11 cellular contexts compared by ENCODE assay signal in the genomic region with DNA sequence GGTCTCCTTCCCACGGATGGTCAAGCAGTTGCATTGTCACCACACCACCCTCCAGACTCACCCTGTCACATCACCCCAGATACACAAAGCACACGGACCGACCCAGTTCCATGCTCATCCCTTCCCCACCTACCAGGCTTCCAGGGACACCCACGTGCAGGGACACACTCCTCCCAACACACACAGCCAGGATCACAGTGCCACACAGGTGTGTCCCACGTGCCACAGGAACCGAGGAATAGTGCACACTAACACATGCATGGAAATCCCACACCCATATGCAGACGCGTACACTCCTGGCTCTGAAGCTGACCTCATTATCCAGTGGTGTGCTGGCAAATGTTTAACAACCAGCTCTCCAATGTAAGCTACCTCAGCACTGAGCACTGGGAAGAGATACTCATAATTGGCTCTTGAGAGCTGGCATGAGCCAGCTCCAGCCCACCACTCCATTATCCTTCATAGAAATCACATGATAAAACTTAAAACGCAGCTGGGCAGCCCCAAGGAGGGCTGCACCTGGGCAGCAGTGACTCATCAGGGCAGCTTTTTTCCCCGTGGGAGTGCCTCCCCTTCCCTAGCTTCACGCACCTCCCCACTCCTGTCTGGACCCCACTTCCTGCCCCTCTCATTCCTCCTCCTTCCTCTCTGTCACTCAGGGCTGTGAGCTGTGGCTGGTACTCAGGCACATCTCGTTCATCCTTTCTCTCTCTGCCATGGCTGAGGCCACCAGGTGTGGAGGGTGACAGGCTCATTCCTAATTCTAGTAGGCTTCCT. TPM values are rescaled to one million over a fixed set of nuclear protein-coding genes. Genes with fewer than 3 reads are reported as not detected.
DNase-seq lines count a peak whose midpoint lies in the region; ATAC-seq and TF ChIP-seq lines count a peak whose summit lies in the region.
"Had no signal": no experiment of that assay in that cellular context is flagged by ENCODE, and none has a peak within 500 bp of the region (broad histone marks: within the 10 kb centered on the region; RNA-seq: fewer than 3 reads in every experiment).

No MANE protein-coding gene starts in this region.

- no peak for TF ChIP-seq RAD21 in IMR-90 (IDR thresholded peaks at IDR 0.05; ENCODE audit: low read length)

- in situ Hi-C loops in IMR-90 (cut with MboI; ENCODE audit: low sequenced_read_pairs), result no loop called here

- TF ChIP-seq POLR2A in IMR-90 (IDR thresholded peaks at IDR 0.05; ENCODE audit: low read depth, low read length), result no peak

- 0 out of 2 replicates have a peak overlapping the region, but pooled peaks have one; percentile 29 for H2BK120ac ChIP-seq in IMR-90 (ENCODE audit: low read depth, low read length)

- H4K5ac ChIP-seq in IMR-90 (ENCODE audit: low read depth, low read length), result no peak overlapping the region

- CTCF ChIA-PET in CD8-positive, alpha-beta memory T cell (lab: Charles Lee), result interaction anchor here (0.7 to 7.1 kb wide), 12 partner anchors 10 to 83 kb away, joined by 3 to 84 read pairs (median 4); partner anchors contain the start of genes TBKBP1 and TBX21
- CTCF ChIA-PET in IMR-90 (lab: Yijun Ruan, JAX) (interaction anchor here (0.6 to 1.4 kb wide), 2 partner anchors 11 to 84 kb away, joined by 4 to 8 read pairs; no protein-coding TSS in a partner anchor), WTC11 (lab: Charles Lee) (interaction anchor here (1.1 to 3.7 kb wide), 6 partner anchors 10 to 114 kb away, joined by 3 to 23 read pairs (median 4); partner anchors contain the start of genes LRRC46, MRPL10 and TBX21)
- CTCF ChIA-PET in activated CD8-positive, alpha-beta T cell treated with anti-CD3 and anti-CD28 coated beads for 36 hours (lab: Charles Lee), result interaction anchor here (0.9 to 13.9 kb wide), 10 partner anchors 9 to 228 kb away, joined by 3 to 240 read pairs (median 4); partner anchors contain the start of genes KPNB1 and TBX21

- ATAC-seq in IMR-90 (ENCODE audit: low read depth) (no peak), left lobe of liver (peak; percentile 11), esophagus mucosa (no peak), WTC11 (no peak)
- peak; percentile 4 for ATAC-seq in activated CD8-positive, alpha-beta T cell treated with anti-CD3 and anti-CD28 coated beads for 36 hours

- POLR2A ChIA-PET in CD8-positive, alpha-beta memory T cell (lab: Charles Lee), result interaction anchor here (0.6 to 2.9 kb wide), 5 partner anchors 13 to 113 kb away, joined by 4 to 21 read pairs (median 5); partner anchors contain the start of genes LRRC46, MRPL10 and TBX21
- POLR2A ChIA-PET in IMR-90 (lab: Charles Lee; ENCODE audit: unreplicated experiment) (no interaction called here), WTC11 (lab: Charles Lee) (interaction anchor here (0.6 kb wide), 1 partner anchor 9 kb away, joined by 3 read pairs; no protein-coding TSS in a partner anchor)
- POLR2A ChIA-PET in activated CD8-positive, alpha-beta T cell treated with anti-CD3 and anti-CD28 coated beads for 36 hours (lab: Charles Lee), result interaction anchor here (0.6 to 11.4 kb wide), 12 partner anchors 8 to 390 kb away, joined by 3 to 233 read pairs (median 5); partner anchors contain the start of genes KPNB1, SNX11, TBKBP1 and TBX21

- peaks cover 5% of the 10 kb centered on the region; the same call in 1 of the 2 replicates for H3K9me1 ChIP-seq in IMR-90 (ENCODE audit: insufficient read depth, low read length)

- TF ChIP-seq CTCF in IMR-90 (conservative IDR thresholded peaks at IDR 0.05; ENCODE audit: low read depth, low read length) (no peak), WTC11 (IDR thresholded peaks at IDR 0.05) (no peak)
- no peak for TF ChIP-seq CTCF in activated CD8-positive, alpha-beta T cell treated with anti-CD3 and anti-CD28 coated beads for 36 hours (IDR thresholded peaks at IDR 0.05)

- no peak overlapping the region; the same call in 2 of the 3 replicates for H2BK15ac ChIP-seq in IMR-90 (ENCODE audit: low read depth, low read length)

- H3K79me1 ChIP-seq in IMR-90 (ENCODE audit: low read depth in 1 of 2, low read length in 2 of 2), result no peaks in the 10 kb centered on the region

- BruUV-seq in IMR-90 (replicated peaks; lab: Mats Ljungman, UMichigan), result no TSS peak

- no peaks in the 10 kb centered on the region for H3K36me3 Mint-ChIP-seq in CD8-positive, alpha-beta memory T cell
- H3K36me3 Mint-ChIP-seq in activated CD8-positive, alpha-beta T cell treated with anti-CD3 and anti-CD28 coated beads for 36 hours (ENCODE audit: low read depth), result no peaks in the 10 kb centered on the region
- no peaks in the 10 kb centered on the region for H3K36me3 Mint-ChIP-seq in WTC11
- H3K36me3 Mint-ChIP-seq: naive thymus-derived CD4-positive, alpha-beta T cell had no signal

- peak overlapping the region; percentile 47 for H2AFZ ChIP-seq in IMR-90 (replicated peaks; ENCODE audit: low read length, poor library complexity)

- H2BK5ac ChIP-seq in IMR-90 (ENCODE audit: low read depth, low read length, poor library complexity, severe bottlenecking), result no peak overlapping the region

- no peaks in the 10 kb centered on the region for H3K36me3 ChIP-seq in CD8-positive, alpha-beta memory T cell (ENCODE audit: insufficient read depth, low read length)
- H3K36me3 ChIP-seq in IMR-90 (ENCODE audit: control insufficient read depth, insufficient read depth, low read length), result no peaks in the 10 kb centered on the region

- no peak overlapping the region for H4K91ac ChIP-seq in IMR-90 (ENCODE audit: insufficient read depth, low read depth, low read length)

- H3K4ac ChIP-seq in IMR-90 (ENCODE audit: low read depth, low read length), result peak overlapping the region; percentile 15; the same call in 1 of the 2 replicates

- H2AK9ac ChIP-seq in IMR-90 (replicated peaks; ENCODE audit: low read depth, low read length, poor library complexity), result peak overlapping the region; percentile 40

- intact Hi-C loops in IMR-90 (cut with micrococcal nuclease) (no loop called here), posterior vena cava (cut with DNase I) (no loop called here)
- intact Hi-C loops in activated CD8-positive, alpha-beta T cell treated with anti-CD3 and anti-CD28 coated beads for 36 hours (cut with micrococcal nuclease), result loop anchor here (2.0 kb wide), 2 partner anchors 15 kb away; partner anchors contain the start of gene TBX21

- H3K56ac ChIP-seq in IMR-90 (ENCODE audit: extremely low read depth, insufficient read depth, low read length), result no peak overlapping the region

- no peak overlapping the region; the same call in 1 of the 2 replicates for H2BK20ac ChIP-seq in IMR-90 (ENCODE audit: low read depth, low read length)

- no peaks in the 10 kb centered on the region for H3K9me3 Mint-ChIP-seq in CD8-positive, alpha-beta memory T cell
- no peaks in the 10 kb centered on the region for H3K9me3 Mint-ChIP-seq in activated CD8-positive, alpha-beta T cell treated with anti-CD3 and anti-CD28 coated beads for 36 hours
- no peaks in the 10 kb centered on the region for H3K9me3 Mint-ChIP-seq in WTC11
- H3K9me3 Mint-ChIP-seq: naive thymus-derived CD4-positive, alpha-beta T cell had no signal

- H3K14ac ChIP-seq in IMR-90 (replicated peaks; ENCODE audit: low read depth, low read length), result peak overlapping the region; percentile 5; the same call in 1 of the 2 replicates

- H4K20me1 ChIP-seq in IMR-90 (ENCODE audit: insufficient read depth, low read length), result peaks cover 47% of the 10 kb centered on the region

- no peak for DNase-seq in CD8-positive, alpha-beta memory T cell
- DNase-seq in IMR-90 (no peak), left lobe of liver (ENCODE audit: low spot score) (no peak), foreskin melanocyte (no peak), posterior vena cava (ENCODE audit: low spot score) (no peak), WTC11 (ENCODE audit: low spot score) (no peak)
- DNase-seq in activated CD8-positive, alpha-beta T cell treated with anti-CD3 and anti-CD28 coated beads for 36 hours, result peak; percentile 54
- DNase-seq: hippocampal formation had no signal

- peak overlapping the region; percentile 48; the same call in 1 of the 2 replicates for H2AK5ac ChIP-seq in IMR-90 (ENCODE audit: low read depth, low read length)

- no peak overlapping the region for H3K27ac ChIP-seq in CD8-positive, alpha-beta memory T cell (ENCODE audit: low read depth, low read length)
- H3K27ac ChIP-seq in IMR-90 (ENCODE audit: insufficient read depth, low read length), result no peak overlapping the region

- no peak overlapping the region for H3K9ac ChIP-seq in IMR-90 (ENCODE audit: low read depth, low read length)

- H3K4me2 ChIP-seq in IMR-90 (ENCODE audit: low read depth, low read length), result no peak overlapping the region

- H3K23ac ChIP-seq in IMR-90 (ENCODE audit: low read depth, low read length), result no peak overlapping the region

- H3K27me3 Mint-ChIP-seq in CD8-positive, alpha-beta memory T cell, result no peaks in the 10 kb centered on the region
- H3K27me3 Mint-ChIP-seq in activated CD8-positive, alpha-beta T cell treated with anti-CD3 and anti-CD28 coated beads for 36 hours, result no peaks in the 10 kb centered on the region
- peaks cover 76% of the 10 kb centered on the region for H3K27me3 Mint-ChIP-seq in WTC11 (ENCODE audit: low read depth)

- 40% methylated on average over 6 of the region's 12 CpGs; no CpG with 5 or more reads in 1 of the 2 experiments for WGBS in IMR-90 (ENCODE audit: extremely low coverage in 2 of 2, insufficient read length in 1 of 2), 2 experiments

- H3K9me3 ChIP-seq in CD8-positive, alpha-beta memory T cell (ENCODE audit: low read length), result no peaks in the 10 kb centered on the region
- H3K9me3 ChIP-seq in IMR-90 (ENCODE audit: control insufficient read depth, insufficient read depth, low read length), result no peaks in the 10 kb centered on the region

- peaks cover 93% of the 10 kb centered on the region for H3K4me1 ChIP-seq in CD8-positive, alpha-beta memory T cell (ENCODE audit: insufficient read depth, low read length)
- peaks cover 27% of the 10 kb centered on the region for H3K4me1 ChIP-seq in IMR-90 (ENCODE audit: control insufficient read depth, insufficient read depth, low read length)

- peak overlapping the region in 6 of 7 donors; percentile 57 to 88 (median 75) for H3K4me3 Mint-ChIP-seq in CD8-positive, alpha-beta memory T cell
- peak overlapping the region; percentile 62 for H3K4me3 Mint-ChIP-seq in activated CD8-positive, alpha-beta T cell treated with anti-CD3 and anti-CD28 coated beads for 36 hours
- H3K4me3 Mint-ChIP-seq in WTC11, result no peak overlapping the region

- H3K27ac Mint-ChIP-seq in CD8-positive, alpha-beta memory T cell, result peak overlapping the region; percentile 30 to 91 (median 80)
- H3K27ac Mint-ChIP-seq in activated CD8-positive, alpha-beta T cell treated with anti-CD3 and anti-CD28 coated beads for 36 hours, result peak overlapping the region; percentile 94
- no peak overlapping the region for H3K27ac Mint-ChIP-seq in WTC11

- peaks cover 87 to 93% (median 91%) of the 10 kb centered on the region in 3 donors for H3K4me1 Mint-ChIP-seq in CD8-positive, alpha-beta memory T cell
- H3K4me1 Mint-ChIP-seq in activated CD8-positive, alpha-beta T cell treated with anti-CD3 and anti-CD28 coated beads for 36 hours (ENCODE audit: low read depth), result peaks cover 84% of the 10 kb centered on the region
- H3K4me1 Mint-ChIP-seq in WTC11, result peaks cover 21% of the 10 kb centered on the region

- H4K8ac ChIP-seq in IMR-90 (ENCODE audit: low read depth in 2 of 2, low read length in 2 of 2), result no peak overlapping the region

- H3K4me3 ChIP-seq in CD8-positive, alpha-beta memory T cell (ENCODE audit: low read length), result no peak overlapping the region
- no peak overlapping the region for H3K4me3 ChIP-seq in IMR-90 (ENCODE audit: insufficient read depth, low read depth, low read length)

- no peak overlapping the region for H3K18ac ChIP-seq in IMR-90 (ENCODE audit: low read depth, low read length)

- dilution Hi-C loops in IMR-90 (cut with HindIII; ENCODE audit: low sequenced_read_pairs, unreplicated experiment), result no loop called here

- H3K27me3 ChIP-seq in CD8-positive, alpha-beta memory T cell (ENCODE audit: insufficient read depth, low read length, poor library complexity, severe bottlenecking), result peaks cover 3% of the 10 kb centered on the region
- peaks cover 92% of the 10 kb centered on the region for H3K27me3 ChIP-seq in IMR-90 (ENCODE audit: control insufficient read depth, insufficient read depth, low read length)

RNA-seq across cellular contexts. Expression of gene TBX21, which starts 15.0 kb away (rescaled TPM):
- 10 to 100 TPM; 37.8 to 39.8 TPM for total RNA-seq in CD8-positive, alpha-beta memory T cell
- 59.6 TPM for polyA plus RNA-seq in CD8-positive, alpha-beta memory T cell
- total RNA-seq in IMR-90 (2012; rRNA removed), result not detected in 2 replicates
- not detected in 2 replicates for polyA plus RNA-seq in IMR-90 (2012; rRNA removed)
- polyA plus RNA-seq in IMR-90 (2012; cell fraction: cytosol; rRNA removed), result not detected in 2 replicates
- polyA plus RNA-seq in IMR-90 (2012; cell fraction: nucleus; rRNA removed; ENCODE audit: low replicate concordance), result not detected in 2 replicates
- total RNA-seq in activated CD8-positive, alpha-beta T cell treated with anti-CD3 and anti-CD28 coated beads for 36 hours, result 10 to 100 TPM; 53.0 to 56.9 TPM
- total RNA-seq in left lobe of liver, result 0.38 TPM
- not detected for total RNA-seq in esophagus mucosa
- total RNA-seq in posterior vena cava, result under 1 TPM; 0.48 to 0.65 TPM
- 0.15 to 0.18 TPM in 2 of 3 replicates, not detected in the other for total RNA-seq in WTC11 (2021)
- total RNA-seq: G401 had no signal

RNA-seq across cellular contexts. Expression of gene TBKBP1, which starts 24.1 kb away (rescaled TPM):
- total RNA-seq in CD8-positive, alpha-beta memory T cell, result 1 to 10 TPM; 6.6 to 6.7 TPM
- 1.8 TPM for polyA plus RNA-seq in CD8-positive, alpha-beta memory T cell
- 3.4 and 3.6 TPM in 2 replicates for total RNA-seq in IMR-90 (2012; rRNA removed)
- polyA plus RNA-seq in IMR-90 (2012; rRNA removed), result 7.6 and 8.5 TPM in 2 replicates
- polyA plus RNA-seq in IMR-90 (2012; cell fraction: cytosol; rRNA removed), result 2.7 and 7.8 TPM in 2 replicates
- 52.0 and 59.7 TPM in 2 replicates for polyA plus RNA-seq in IMR-90 (2012; cell fraction: nucleus; rRNA removed; ENCODE audit: low replicate concordance)
- 10 to 100 TPM; 12.4 to 13.6 TPM for total RNA-seq in activated CD8-positive, alpha-beta T cell treated with anti-CD3 and anti-CD28 coated beads for 36 hours
- 2.2 TPM for total RNA-seq in left lobe of liver
- 3.1 TPM for total RNA-seq in esophagus mucosa
- 10 to 100 TPM; 10.7 to 13.8 TPM for total RNA-seq in posterior vena cava
- 14.7 to 17.4 TPM (median 15.8 TPM) in 3 replicates for total RNA-seq in WTC11 (2021)

Comparison
In these comparisons a context has a peak if more than half of its experiments do, and no peak if none do; other contexts are left out.
1. ATAC-seq: peak in activated CD8-positive, alpha-beta T cell treated with anti-CD3 and anti-CD28 coated beads for 36 hours (single experiment) and left lobe of liver (single experiment); none in IMR-90 (single experiment), esophagus mucosa (single experiment) and WTC11 (single experiment).
2. RNA of gene TBX21, which starts 15.0 kb away (total RNA-seq): 53.0 to 56.9 TPM in activated CD8-positive, alpha-beta T cell treated with anti-CD3 and anti-CD28 coated beads for 36 hours and 37.8 to 39.8 TPM in CD8-positive, alpha-beta memory T cell; 0.48 to 0.65 TPM in posterior vena cava, 0.38 TPM in left lobe of liver (single experiment), 0.15 to 0.18 TPM in WTC11, not detected in IMR-90 and not detected in esophagus mucosa (single experiment); every median in the first group is over 10 times any median in the second.